ENCODE assay signal across 9 cellular contexts in genomic region chr1:224223819-224224714, GRCh38. TPM values are rescaled to one million over a fixed set of nuclear protein-coding genes. Genes with fewer than 3 reads are reported as not detected.
DNase-seq lines count a peak whose midpoint lies in the region; ATAC-seq and TF ChIP-seq lines count a peak whose summit lies in the region.
"Had no signal": no experiment of that assay in that cellular context is flagged by ENCODE, and none has a peak within 500 bp of the region (broad histone marks: within the 10 kb centered on the region; RNA-seq: fewer than 3 reads in every experiment).

No MANE protein-coding gene starts in this region.

- no peak for TF ChIP-seq POLR2A in stomach (IDR thresholded peaks at IDR 0.05)

- H3K9me3 ChIP-seq in stomach, result no peaks in the 10 kb centered on the region

- peak; percentile 20 for DNase-seq in NOMO-1 treated with DMSO at 0.1 percent for 48 hours (lab: John Stamatoyannopoulos, UW; ENCODE audit: unreplicated experiment)
- no peak for DNase-seq in NOMO-1 treated with dmso at 0.1 percent for 144 hours (lab: John Stamatoyannopoulos, UW; ENCODE audit: unreplicated experiment)
- peak; percentile 72 to 87 for DNase-seq in foreskin fibroblast
- no peak for DNase-seq in stomach
- DNase-seq in midbrain (lab: John Stamatoyannopoulos, UW), result no peak
- no peak for DNase-seq in caudate nucleus (lab: John Stamatoyannopoulos, UW)
- DNase-seq: immature natural killer cell had no signal

- H3K27ac ChIP-seq in stomach, result peak overlapping the region in 3 of 5 donors; percentile 36 to 75 (median 47)
- H3K27ac ChIP-seq in caudate nucleus (ENCODE audit: low read depth, low read length), result no peak overlapping the region

- intact Hi-C loops in stomach (cut with DNase I; ENCODE audit: low total_unique reads), result no loop called here

- peaks cover 0 to 28% (median 27%) of the 10 kb centered on the region in 4 donors for H3K36me3 ChIP-seq in stomach

- no peaks in the 10 kb centered on the region for H3K27me3 ChIP-seq in stomach

- WGBS in stomach, 5 donors, result 53 to 65% (median 58%) methylated on average over 12 of the region's 12 CpGs

- peak overlapping the region in 1 of 2 donors; percentile 10 for H3K4me3 ChIP-seq in foreskin fibroblast (ENCODE audit: low read depth in 1 of 2, low read length in 2 of 2)
- H3K4me3 ChIP-seq in stomach, result no peak overlapping the region

- H3K4me1 ChIP-seq in stomach, result peaks cover 0 to 32% (median 19%) of the 10 kb centered on the region in 4 donors

- peak; percentile 89 for ATAC-seq in SK-N-SH treated with all-trans-retinoic acid at 6 μM for 48 hours
- ATAC-seq in HG02678 (IDR thresholded peaks at IDR 0.05; ENCODE audit: unreplicated experiment), result no peak

- TF ChIP-seq CTCF in foreskin fibroblast (IDR thresholded peaks at IDR 0.05; ENCODE audit: low read depth, low read length), result no peak
- no peak for TF ChIP-seq CTCF in stomach (IDR thresholded peaks at IDR 0.05)

- no peak for TF ChIP-seq EP300 in stomach (IDR thresholded peaks at IDR 0.05)

TF ChIP-seq in SK-N-SH treated with all-trans-retinoic acid at 6 μM for 48 hours, 23 proteins besides CTCF, POLR2A, EP300 and RAD21:
- TF ChIP-seq ZNF70 (CRISPR knock-in tag; IDR thresholded peaks at IDR 0.05), result no peak
- no peak for TF ChIP-seq RARB (CRISPR knock-in tag; IDR thresholded peaks at IDR 0.05)
- no peak for TF ChIP-seq ZFP3 (CRISPR knock-in tag; IDR thresholded peaks at IDR 0.05)
- TF ChIP-seq ZC3H10 (CRISPR knock-in tag; IDR thresholded peaks at IDR 0.05), result no peak
- TF ChIP-seq GLIS3 (CRISPR knock-in tag; IDR thresholded peaks at IDR 0.05), result no peak
- no peak for TF ChIP-seq PATZ1 (CRISPR knock-in tag; IDR thresholded peaks at IDR 0.05; ENCODE audit: borderline replicate concordance)
- TF ChIP-seq BACH2 (CRISPR knock-in tag; IDR thresholded peaks at IDR 0.05; ENCODE audit: borderline replicate concordance), result no peak
- no peak for TF ChIP-seq TCF4 (CRISPR knock-in tag; IDR thresholded peaks at IDR 0.05; ENCODE audit: borderline replicate concordance)
- no peak for TF ChIP-seq TOX (CRISPR knock-in tag; IDR thresholded peaks at IDR 0.05; ENCODE audit: borderline replicate concordance)
- no peak for TF ChIP-seq ESRRG (CRISPR knock-in tag; IDR thresholded peaks at IDR 0.05)
- TF ChIP-seq CSDC2 (CRISPR knock-in tag; IDR thresholded peaks at IDR 0.05), result no peak
- no peak for TF ChIP-seq PPARA (CRISPR knock-in tag; IDR thresholded peaks at IDR 0.05; ENCODE audit: borderline replicate concordance)
- TF ChIP-seq ZNF8 (CRISPR knock-in tag; IDR thresholded peaks at IDR 0.05), result no peak

RNA-seq across cellular contexts. Expression of gene DEGS1, which starts 41.0 kb away (rescaled TPM):
- 100 to 1,000 TPM in 1 of 5 donors, 10 to 100 TPM in 3, 1 to 10 TPM in 1; 6.4 to 109 (median 54.3) TPM for total RNA-seq in stomach
- polyA plus RNA-seq in stomach, result 10 to 100 TPM; 11.2 to 44.5 (median 25.4) TPM

Comparison
In these comparisons a context has a peak if more than half of its experiments do, and no peak if none do; other contexts are left out.
1. DNase-seq: peak in NOMO-1 treated with DMSO at 0.1 percent for 48 hours (single experiment) and foreskin fibroblast (2 of 2); none in NOMO-1 treated with dmso at 0.1 percent for 144 hours (single experiment), stomach (single experiment), midbrain (single experiment) and caudate nucleus (0 of 61).